In the genomic region with DNA sequence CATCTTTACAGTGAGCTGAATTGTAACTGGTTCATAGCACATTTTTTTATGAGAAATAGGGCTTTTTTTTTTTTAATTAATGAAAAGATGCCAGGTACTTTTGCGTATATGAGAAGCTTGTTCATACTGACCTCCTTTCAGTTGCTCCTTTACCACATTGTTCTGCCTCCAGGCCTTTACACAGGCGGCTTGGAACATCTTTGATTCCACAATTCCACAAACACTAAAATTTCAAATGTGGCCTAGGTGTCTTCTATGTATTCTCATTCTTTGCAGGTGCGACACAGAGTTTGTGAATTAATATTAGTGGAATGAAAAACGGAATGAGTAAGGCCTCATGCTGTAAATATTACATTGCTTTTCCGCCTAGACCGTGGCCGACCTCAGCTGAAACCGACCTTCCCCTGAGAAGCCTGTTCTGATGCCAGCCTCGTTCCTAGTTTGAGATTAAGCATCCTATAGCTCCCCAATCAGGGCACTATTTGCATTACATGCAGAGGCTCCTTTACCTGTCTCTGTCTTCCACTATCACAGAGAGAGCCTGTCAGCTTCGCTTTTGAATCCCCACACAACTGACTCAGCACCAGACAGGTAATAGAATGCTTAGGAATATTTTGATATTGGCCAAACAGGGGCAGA, we compare ENCODE assay signal across 14 cellular contexts.
DNase-seq lines count a peak whose midpoint lies in the region; TF ChIP-seq lines count a peak whose summit lies in the region.
"Had no signal": no experiment of that assay in that cellular context is flagged by ENCODE, and none has a peak within 500 bp of the region (broad histone marks: within the 10 kb centered on the region; RNA-seq: fewer than 3 reads in every experiment).

No MANE protein-coding gene starts in this region.

- H3K9ac ChIP-seq in endodermal cell (ENCODE audit: extremely low read depth, low read length, poor library complexity, severe bottlenecking): no peak overlapping the region

- 61 to 68% methylated on average over 6 to 10 of the region's 10 CpGs for WGBS in endodermal cell (ENCODE audit: insufficient coverage in 1 of 2, insufficient read length in 1 of 2), 2 experiments

- H3K27ac ChIP-seq in endodermal cell (ENCODE audit: low read depth, low read length): no peak overlapping the region
- H3K27ac ChIP-seq: heart right ventricle had no signal

- H3K36me3 Mint-ChIP-seq in endodermal cell (ENCODE audit: low read depth): peaks cover 24% of the 10 kb centered on the region

- H3K36me3 ChIP-seq in endodermal cell (ENCODE audit: control insufficient read depth, insufficient read depth, low read length): peaks cover 4% of the 10 kb centered on the region
- H3K36me3 ChIP-seq: heart right ventricle had no signal

- H3K4me1 ChIP-seq in endodermal cell (ENCODE audit: control insufficient read depth, insufficient read depth, low read length): no peaks in the 10 kb centered on the region

- DNase-seq in NCI-H524 (lab: John Stamatoyannopoulos, UW): peak; percentile 16 to 47
- no peak for DNase-seq in NCI-H524 treated with DMSO at 0.1 percent for 48 hours (lab: John Stamatoyannopoulos, UW)
- DNase-seq in NCI-H526 treated with DMSO at 0.1 percent for 48 hours (lab: John Stamatoyannopoulos, UW): peak; percentile 50
- peak; percentile 82 for DNase-seq in endodermal cell
- peak; percentile 57 for DNase-seq in retina
- no peak for DNase-seq in stimulated activated CD4-positive, alpha-beta T cell treated with anti-CD3 and anti-CD28 coated beads, Interleukin-4, amount 100 ng/mL, for 1 hour
- DNase-seq in RKO (ENCODE audit: low spot score): no peak
- no peak for DNase-seq in KG1 (lab: John Stamatoyannopoulos, UW)
- DNase-seq: ACHN; activated naive CD4-positive, alpha-beta T cell treated with Interleukin-2 at 50 U/mL for 16 hours; cortex of kidney; heart right ventricle; mucosa of descending colon; small intestine had no signal

- peaks cover 18% of the 10 kb centered on the region for H3K9me3 ChIP-seq in endodermal cell (ENCODE audit: control insufficient read depth, low read length)
- H3K9me3 ChIP-seq: mucosa of descending colon had no signal

- no peak overlapping the region for H3K4me3 ChIP-seq in endodermal cell (ENCODE audit: low read length)
- H3K4me3 ChIP-seq: heart right ventricle, mucosa of descending colon had no signal

- peak; percentile 78 for TF ChIP-seq CTCF in endodermal cell (conservative IDR thresholded peaks at IDR 0.05)

- H3K27me3 Mint-ChIP-seq in endodermal cell (ENCODE audit: insufficient read depth): no peaks in the 10 kb centered on the region

- H3K27ac Mint-ChIP-seq in endodermal cell: no peak overlapping the region

- peaks cover 16% of the 10 kb centered on the region for H3K9me3 Mint-ChIP-seq in endodermal cell

- no peaks in the 10 kb centered on the region for H3K27me3 ChIP-seq in endodermal cell (ENCODE audit: control insufficient read depth, insufficient read depth, low read length, poor library complexity, severe bottlenecking)
- H3K27me3 ChIP-seq: heart right ventricle had no signal

- no peak overlapping the region for H3K4me3 Mint-ChIP-seq in endodermal cell

- peaks cover 20% of the 10 kb centered on the region for H3K4me1 Mint-ChIP-seq in endodermal cell

Comparison
In these comparisons a context has a peak if more than half of its experiments do, and no peak if none do; other contexts are left out.
1. DNase-seq: peak in NCI-H524 (2 of 2), NCI-H526 treated with DMSO at 0.1 percent for 48 hours (single experiment), endodermal cell (single experiment) and retina (single experiment); none in NCI-H524 treated with DMSO at 0.1 percent for 48 hours (single experiment), stimulated activated CD4-positive, alpha-beta T cell treated with anti-CD3 and anti-CD28 coated beads, Interleukin-4, amount 100 ng/mL, for 1 hour (single experiment), RKO (single experiment) and KG1 (single experiment).